ENCODE assay signal across 24 cellular contexts in genomic region chr11:16801288-16801980, GRCh38.
DNase-seq lines count a peak whose midpoint lies in the region; ATAC-seq and TF ChIP-seq lines count a peak whose summit lies in the region.
"Had no signal": no experiment of that assay in that cellular context is flagged by ENCODE, and none has a peak within 500 bp of the region (broad histone marks: within the 10 kb centered on the region; RNA-seq: fewer than 3 reads in every experiment).

No MANE protein-coding gene starts in this region.

- H3K4me2 ChIP-seq in neuronal stem cell (ENCODE audit: insufficient read depth, low read length, poor library complexity, severe bottlenecking) = no peak overlapping the region

- H3K4me3 Mint-ChIP-seq in endodermal cell = no peak overlapping the region

- peaks cover 7% of the 10 kb centered on the region for H3K36me3 Mint-ChIP-seq in endodermal cell (ENCODE audit: low read depth)

- no peak overlapping the region for H2BK120ac ChIP-seq in neuronal stem cell (ENCODE audit: low read depth, low read length)

- H3K27ac Mint-ChIP-seq in endodermal cell = peak overlapping the region; percentile 55

- H3K18ac ChIP-seq in neuronal stem cell (ENCODE audit: low read length) = no peak overlapping the region

- H3K36me3 ChIP-seq in cardiac muscle cell (peaks cover 15% of the 10 kb centered on the region), endodermal cell (ENCODE audit: control insufficient read depth, insufficient read depth, low read length) (peaks cover 11% of the 10 kb centered on the region), neuronal stem cell (replicated peaks in 1 of 2; ENCODE audit: control insufficient read depth in 2 of 2, insufficient read depth in 2 of 2, low read length in 2 of 2) (peaks cover 8 to 29% of the 10 kb centered on the region in 2 donors)
- H3K36me3 ChIP-seq: BE2C had no signal

- H3K79me1 ChIP-seq in neuronal stem cell (ENCODE audit: low read depth, low read length) = no peaks in the 10 kb centered on the region

- no peak overlapping the region for H2BK5ac ChIP-seq in neuronal stem cell (ENCODE audit: low read length)

- H3K4ac ChIP-seq in neuronal stem cell (ENCODE audit: low read length) = no peak overlapping the region

- H3K9me3 Mint-ChIP-seq in endodermal cell = no peaks in the 10 kb centered on the region

- intact Hi-C loops in cardiac septum (cut with DNase I) = no loop called here

- no peak overlapping the region for H4K91ac ChIP-seq in neuronal stem cell (ENCODE audit: low read depth, low read length, poor library complexity)

- H2BK12ac ChIP-seq in neuronal stem cell (ENCODE audit: low read length) = no peak overlapping the region

- ATAC-seq in stimulated activated naive CD8-positive, alpha-beta T cell treated with anti-CD3 and anti-CD28 coated beads, Interleukin-15, Interleukin-2, amounts not matched to agents 100 U/mL and 50 U/mL, for 24 hours = no peak
- ATAC-seq: HepG2, PC-3 had no signal

- no peak for TF ChIP-seq CTCF in cardiac muscle cell (IDR thresholded peaks at IDR 0.05; ENCODE audit: low read depth, low read length)
- TF ChIP-seq CTCF in endodermal cell (conservative IDR thresholded peaks at IDR 0.05) = no peak

- no peaks in the 10 kb centered on the region for H3K9me3 ChIP-seq in cardiac muscle cell (ENCODE audit: low read depth)
- H3K9me3 ChIP-seq in endodermal cell (ENCODE audit: control insufficient read depth, low read length) = no peaks in the 10 kb centered on the region
- no peaks in the 10 kb centered on the region for H3K9me3 ChIP-seq in neuronal stem cell (replicated peaks in 1 of 2; ENCODE audit: control insufficient read depth in 2 of 2, insufficient read depth in 1 of 2, low read depth in 1 of 2, low read length in 2 of 2)
- H3K9me3 ChIP-seq: BE2C had no signal

- DNase-seq in cardiac muscle cell (ENCODE audit: low read depth in 1 of 2, low spot score in 1 of 2) (peak in 1 of 2 donors; percentile 52), cardiac septum (ENCODE audit: low spot score) (no peak), endodermal cell (no peak), neuronal stem cell (ENCODE audit: low spot score) (no peak), SKM-1 treated with dmso at 0.1 percent for 144 hours (lab: John Stamatoyannopoulos, UW; ENCODE audit: unreplicated experiment) (no peak)
- DNase-seq in stimulated activated naive CD8-positive, alpha-beta T cell treated with anti-CD3 and anti-CD28 coated beads, Interleukin-15, Interleukin-2, amounts not matched to agents 100 U/mL and 50 U/mL, for 24 hours = no peak
- DNase-seq in activated CD4-positive, alpha-beta T cell treated with anti-CD3 and anti-CD28 coated beads, Interleukin-2, amount 50 U/mL, for 4 hours = no peak
- DNase-seq: BE2C, COR-L47, DMS79 treated with DMSO at 0.1 percent for 48 hours, H7, KBM-7, MM.1S, NCI-H1092, NCI-H1436, NCI-H187 treated with DMSO at 0.1 percent for 48 hours, NCI-H2107, NCI-H446 treated with DMSO at 0.1 percent for 48 hours, NCI-H526 treated with DMSO at 0.1 percent for 48 hours, PC-3, SHP77 treated with DMSO at 0.1 percent for 48 hours had no signal

- 89 to 96% methylated on average over 6 to 10 of the region's 10 CpGs for WGBS in endodermal cell (ENCODE audit: insufficient coverage in 1 of 2, insufficient read length in 1 of 2), 2 experiments
- no CpG with 5 or more reads among the region's 10 CpGs for WGBS in neuronal stem cell (ENCODE audit: extremely low coverage in 2 of 2, insufficient read length in 2 of 2, insufficient replicate concordance in 1 of 2), 2 donors

- no peak overlapping the region for H4K8ac ChIP-seq in neuronal stem cell (ENCODE audit: low read depth, low read length)

- no peak overlapping the region for H3K14ac ChIP-seq in neuronal stem cell (ENCODE audit: low read length)

- H3K27me3 Mint-ChIP-seq in endodermal cell (ENCODE audit: insufficient read depth) = no peaks in the 10 kb centered on the region

- peak overlapping the region; percentile 19 for H3K27ac ChIP-seq in cardiac muscle cell
- H3K27ac ChIP-seq in endodermal cell (ENCODE audit: low read depth, low read length) = no peak overlapping the region
- H3K27ac ChIP-seq in neuronal stem cell (replicated peaks; ENCODE audit: low read length) = no peak overlapping the region
- H3K27ac ChIP-seq: HL-60, SK-N-MC had no signal

- H3K4me3 ChIP-seq in cardiac muscle cell = no peak overlapping the region
- no peak overlapping the region for H3K4me3 ChIP-seq in endodermal cell (ENCODE audit: low read length)
- H3K4me3 ChIP-seq in neuronal stem cell (ENCODE audit: low read length in 2 of 2) = no peak overlapping the region
- H3K4me3 ChIP-seq: SK-N-MC had no signal

- H3K9ac ChIP-seq in endodermal cell (ENCODE audit: extremely low read depth, low read length, poor library complexity, severe bottlenecking) = no peak overlapping the region
- peak overlapping the region; percentile 24 for H3K9ac ChIP-seq in neuronal stem cell (ENCODE audit: low read depth, low read length, poor library complexity)

- no peak overlapping the region for H2BK15ac ChIP-seq in neuronal stem cell (ENCODE audit: low read length)

- H3K27me3 ChIP-seq in cardiac muscle cell (no peaks in the 10 kb centered on the region), endodermal cell (ENCODE audit: control insufficient read depth, insufficient read depth, low read length, poor library complexity, severe bottlenecking) (no peaks in the 10 kb centered on the region), neuronal stem cell (ENCODE audit: control insufficient read depth in 3 of 3, insufficient read depth in 3 of 3, low read depth in 1 of 3, low read length in 3 of 3) (no peaks in the 10 kb centered on the region)
- H3K27me3 ChIP-seq: BE2C had no signal

- H2AK5ac ChIP-seq in neuronal stem cell (ENCODE audit: low read depth, low read length) = no peak overlapping the region

- peaks cover 48% of the 10 kb centered on the region for H3K4me1 Mint-ChIP-seq in endodermal cell

- H3K23ac ChIP-seq in neuronal stem cell (ENCODE audit: low read depth, low read length, poor library complexity) = no peak overlapping the region

- H2AFZ ChIP-seq in neuronal stem cell (ENCODE audit: low read length) = no peak overlapping the region

- H3K4me1 ChIP-seq in cardiac muscle cell (ENCODE audit: low read depth) (peaks cover 13% of the 10 kb centered on the region), endodermal cell (ENCODE audit: control insufficient read depth, insufficient read depth, low read length) (peaks cover 17% of the 10 kb centered on the region), neuronal stem cell (ENCODE audit: control insufficient read depth in 2 of 2, insufficient read depth in 1 of 2, low read depth in 1 of 2, low read length in 2 of 2) (peaks cover 0 to 10% of the 10 kb centered on the region in 2 donors)
- H3K4me1 ChIP-seq: BE2C had no signal
